In genomic region chr3:94063497-94064119, GRCh38 we compare ENCODE assay signal across 9 cellular contexts. TPM values are rescaled to one million over a fixed set of nuclear protein-coding genes. Genes with fewer than 3 reads are reported as not detected.
DNase-seq lines count a peak whose midpoint lies in the region; ATAC-seq and TF ChIP-seq lines count a peak whose summit lies in the region.
"Had no signal": no experiment of that assay in that cellular context is flagged by ENCODE, and none has a peak within 500 bp of the region (broad histone marks: within the 10 kb centered on the region; RNA-seq: fewer than 3 reads in every experiment).

No MANE protein-coding gene starts in this region.

- intact Hi-C loops in right cardiac atrium (cut with DNase I) = loop anchor here in 3 of 4 donors (10.0 kb wide), 2 partner anchors 59 to 159 kb away; no protein-coding TSS in a partner anchor

- H3K27me3 ChIP-seq in right cardiac atrium (ENCODE audit: control insufficient read depth, insufficient read depth) = no peaks in the 10 kb centered on the region

- peaks cover 33% of the 10 kb centered on the region for H3K4me1 Mint-ChIP-seq in T-helper 1 cell treated with Interleukin-12 subunit alpha and Interleukin-12 subunit beta and Interleukin-4 antibody, amounts not matched to agents 30 μg/mL and 1 μg/mL, for 36 hours (ENCODE audit: low read depth)

- H3K4me3 ChIP-seq in right cardiac atrium (ENCODE audit: low read length) = peak overlapping the region; percentile 77

- no peaks in the 10 kb centered on the region for H3K9me3 ChIP-seq in right cardiac atrium (ENCODE audit: control insufficient read depth, low read length)

- DNase-seq in T-helper 1 cell (no peak), right cardiac atrium (no peak), middle frontal gyrus (ENCODE audit: extremely low spot score, low spot score) (no peak), NCI-H526 (lab: John Stamatoyannopoulos, UW) (no peak)
- DNase-seq in stimulated activated CD8-positive, alpha-beta memory T cell treated with anti-CD3 and anti-CD28 coated beads, Interleukin-4, amount 100 ng/mL, for 48 hours = peak; percentile 27
- DNase-seq in activated CD8-positive, alpha-beta memory T cell treated with anti-CD3 and anti-CD28 coated beads for 24 hours = no peak

- 58% methylated on average over 16 of the region's 16 CpGs for WGBS in right cardiac atrium

- no peaks in the 10 kb centered on the region for H3K9me3 Mint-ChIP-seq in T-helper 1 cell treated with Interleukin-12 subunit alpha and Interleukin-12 subunit beta and Interleukin-4 antibody, amounts not matched to agents 30 μg/mL and 1 μg/mL, for 36 hours

- H3K27me3 Mint-ChIP-seq in T-helper 1 cell treated with Interleukin-12 subunit alpha and Interleukin-12 subunit beta and Interleukin-4 antibody, amounts not matched to agents 30 μg/mL and 1 μg/mL, for 36 hours (ENCODE audit: low read depth) = no peaks in the 10 kb centered on the region

- H3K27ac Mint-ChIP-seq in T-helper 1 cell treated with Interleukin-12 subunit alpha and Interleukin-12 subunit beta and Interleukin-4 antibody, amounts not matched to agents 30 μg/mL and 1 μg/mL, for 36 hours = peak overlapping the region; percentile 97

- peaks cover 41% of the 10 kb centered on the region for H3K36me3 Mint-ChIP-seq in T-helper 1 cell treated with Interleukin-12 subunit alpha and Interleukin-12 subunit beta and Interleukin-4 antibody, amounts not matched to agents 30 μg/mL and 1 μg/mL, for 36 hours (ENCODE audit: low read depth)

- TF ChIP-seq CTCF in VCaP (conservative IDR thresholded peaks at IDR 0.05) = no peak

- H3K4me3 Mint-ChIP-seq in T-helper 1 cell treated with Interleukin-12 subunit alpha and Interleukin-12 subunit beta and Interleukin-4 antibody, amounts not matched to agents 30 μg/mL and 1 μg/mL, for 36 hours = peak overlapping the region; percentile 94

- no peaks in the 10 kb centered on the region for H3K4me1 ChIP-seq in right cardiac atrium (ENCODE audit: control insufficient read depth, insufficient read depth, low read length)

- H3K27ac ChIP-seq in VCaP (peak overlapping the region; percentile 80), right cardiac atrium (ENCODE audit: low read length) (peak overlapping the region; percentile 85)

- ATAC-seq in right cardiac atrium = no peak

RNA-seq across cellular contexts. Expression of gene NSUN3, which starts 0.7 kb away (rescaled TPM):
- 1 to 10 TPM; 6.4 to 9.0 (median 7.4) TPM for total RNA-seq in right cardiac atrium
- polyA plus RNA-seq in right cardiac atrium = 4.1 TPM

RNA-seq across cellular contexts. Expression of gene DHFR2, which starts 0.9 kb away (rescaled TPM):
- 1 to 10 TPM; 3.5 to 5.7 (median 4.2) TPM for total RNA-seq in right cardiac atrium
- polyA plus RNA-seq in right cardiac atrium = 2.7 TPM

RNA-seq across cellular contexts. Expression of gene STX19, which starts 35.2 kb away (rescaled TPM):
- total RNA-seq in right cardiac atrium = under 1 TPM in 1 of 4 donors, not detected in 3; 0.28 TPM
- polyA plus RNA-seq in right cardiac atrium = not detected
- total RNA-seq: glomerular endothelial cell had no signal
